21 cellular contexts compared by ENCODE assay signal in the genomic region with DNA sequence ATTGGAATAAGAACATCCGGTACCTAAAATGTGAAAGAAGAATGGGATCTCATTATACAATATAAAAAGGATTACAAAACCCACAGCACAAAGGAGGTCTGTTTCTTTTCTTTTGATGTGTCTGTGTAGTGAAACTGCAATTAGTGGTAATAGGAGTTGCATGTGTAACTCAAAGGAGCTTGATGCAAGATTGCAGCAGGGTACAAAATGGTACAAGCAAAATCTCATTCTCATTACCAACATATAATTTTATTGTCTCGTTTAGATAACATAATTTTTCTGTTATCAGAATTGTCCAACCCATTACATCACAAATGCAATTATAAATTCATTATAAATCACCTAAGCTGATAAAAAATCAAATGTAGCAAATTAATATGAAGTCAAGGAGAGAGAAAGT. TPM values are rescaled to one million over a fixed set of nuclear protein-coding genes. Genes with fewer than 3 reads are reported as not detected.
DNase-seq lines count a peak whose midpoint lies in the region; ATAC-seq, FAIRE-seq and TF ChIP-seq lines count a peak whose summit lies in the region.
"Had no signal": no experiment of that assay in that cellular context is flagged by ENCODE, and none has a peak within 500 bp of the region (broad histone marks: within the 10 kb centered on the region; RNA-seq: fewer than 3 reads in every experiment).

No MANE protein-coding gene starts in this region.

- BruUV-seq in GM12878 (replicated peaks; lab: Mats Ljungman, UMichigan) = no TSS peak

- H3K9ac ChIP-seq in GM12878 (ENCODE audit: control insufficient read depth, insufficient read depth, low read length) = no peak overlapping the region
- H3K9ac ChIP-seq: BLaER1 treated with 17β-estradiol and CSF1 and Interleukin-3, amounts not matched to agents 10 nM and 100 nM had no signal

- H3K4me1 ChIP-seq in HEK293 (ENCODE audit: control insufficient read depth, insufficient read depth, low read length) (no peaks in the 10 kb centered on the region), GM12878 (ENCODE audit: control insufficient read depth, insufficient read depth, low read length) (no peaks in the 10 kb centered on the region)
- no peaks in the 10 kb centered on the region for H3K4me1 ChIP-seq in effector memory CD4-positive, alpha-beta T cell (ENCODE audit: control insufficient read depth, insufficient read depth, low read length, poor library complexity, severe bottlenecking)

- H3K36me3 ChIP-seq in HEK293 (ENCODE audit: control insufficient read depth in 2 of 2, insufficient read depth in 1 of 2, low read length in 2 of 2) = no peaks in the 10 kb centered on the region
- H3K36me3 ChIP-seq in GM12878 (ENCODE audit: control insufficient read depth in 2 of 2, insufficient read depth in 2 of 2, low read length in 1 of 2) = no peaks in the 10 kb centered on the region
- no peaks in the 10 kb centered on the region for H3K36me3 ChIP-seq in effector memory CD4-positive, alpha-beta T cell (ENCODE audit: control insufficient read depth, insufficient read depth, low read length)
- H3K36me3 ChIP-seq: BLaER1 treated with 17β-estradiol and CSF1 and Interleukin-3, amounts not matched to agents 10 nM and 100 nM; SJCRH30 had no signal

- TF ChIP-seq POLR2A in GM12878 (IDR thresholded peaks at IDR 0.05; ENCODE audit: low read depth, low read length) = no peak

- no peak overlapping the region for H3K4me3 ChIP-seq in HEK293 (ENCODE audit: low read depth, low read length)
- no peak overlapping the region for H3K4me3 ChIP-seq in GM12878
- H3K4me3 ChIP-seq in effector memory CD4-positive, alpha-beta T cell (ENCODE audit: insufficient read depth, low read depth, low read length, poor library complexity, severe bottlenecking) = no peak overlapping the region
- H3K4me3 ChIP-seq: BLaER1 treated with 17β-estradiol and CSF1 and Interleukin-3, amounts not matched to agents 10 nM and 100 nM; SJCRH30 had no signal

- RAD21 ChIA-PET in GM12878 (lab: Charles Lee; ENCODE audit: unreplicated experiment) = no interaction called here

- H3K4me2 ChIP-seq in GM12878 (ENCODE audit: control insufficient read depth, insufficient read depth) = no peak overlapping the region

- no peak for FAIRE-seq in GM12878 (lab: Jason Lieb, UNC)
- FAIRE-seq: GM12891, GM18507 had no signal

- ATAC-seq in HG03175 (IDR thresholded peaks at IDR 0.05; ENCODE audit: unreplicated experiment) (peak; percentile 30), GM12878 (peak; percentile 66)
- ATAC-seq: CD8-positive, alpha-beta T cell had no signal

- no peaks in the 10 kb centered on the region for H3K27me3 ChIP-seq in GM12878 (replicated peaks in 1 of 2; ENCODE audit: control insufficient read depth in 2 of 2, insufficient read depth in 2 of 2, low read length in 1 of 2)
- H3K27me3 ChIP-seq in effector memory CD4-positive, alpha-beta T cell (replicated peaks; ENCODE audit: control insufficient read depth, insufficient read depth, low read length, poor library complexity, severe bottlenecking) = no peaks in the 10 kb centered on the region
- H3K27me3 ChIP-seq: SJCRH30 had no signal

- 0 out of 4 replicates have a peak, but pooled peaks of 1 of the 2 experiments have one; percentile 30 for TF ChIP-seq EP300 in GM12878 (IDR thresholded peaks at IDR 0.05; ENCODE audit: borderline replicate concordance in 1 of 2, control insufficient read depth in 1 of 2, low read depth in 2 of 2, low read length in 2 of 2)

- POLR2A ChIA-PET in HEK293 (lab: Yijun Ruan, JAX) (no interaction called here), GM12878 (lab: Charles Lee) (no interaction called here)

- no peak for TF ChIP-seq CTCF in HEK293 (tag by site-specific recombination; IDR thresholded peaks at IDR 0.05)
- TF ChIP-seq CTCF in GM12878 (IDR thresholded peaks at IDR 0.05 in 2 of 3, conservative IDR thresholded peaks at IDR 0.05 in 1 of 3; ENCODE audit: control insufficient read depth in 2 of 3, extremely low read depth in 1 of 3, insufficient read depth in 1 of 3, low read depth in 3 of 3, low read length in 3 of 3) = no peak

- DNase-seq in NCI-H748 (lab: John Stamatoyannopoulos, UW; ENCODE audit: unreplicated experiment) = peak; percentile 32
- no peak for DNase-seq in GM12878 (ENCODE audit: low read depth, low spot score)
- DNase-seq in effector memory CD4-positive, alpha-beta T cell = no peak
- DNase-seq in SIG-M5 treated with dmso at 0.1 percent for 504 hours (lab: John Stamatoyannopoulos, UW; ENCODE audit: unreplicated experiment) = no peak
- DNase-seq in effector CD4-positive, alpha-beta T cell = no peak
- DNase-seq: Calu3; CD8-positive, alpha-beta T cell; GF-D8; NCI-H1048; NCI-H146; NCI-H2081; NCI-H510A treated with DMSO at 0.1 percent for 48 hours; SJCRH30; T-helper 1 cell; T-helper 9 cell had no signal

- H3K9me3 ChIP-seq in HEK293 (ENCODE audit: control insufficient read depth, insufficient read depth, low read depth, low read length) (no peaks in the 10 kb centered on the region), GM12878 (replicated peaks; ENCODE audit: control insufficient read depth, insufficient read depth, low read length) (no peaks in the 10 kb centered on the region)
- H3K9me3 ChIP-seq in effector memory CD4-positive, alpha-beta T cell (ENCODE audit: control insufficient read depth, low read length) = no peaks in the 10 kb centered on the region
- H3K9me3 ChIP-seq: BLaER1 treated with 17β-estradiol and CSF1 and Interleukin-3, amounts not matched to agents 10 nM and 100 nM; SJCRH30 had no signal

- CTCF ChIA-PET in HEK293 (lab: Yijun Ruan, JAX) = no interaction called here
- CTCF ChIA-PET in GM12878 (lab: Yijun Ruan, JAX) = no interaction called here

- SMC1A ChIA-PET in GM12878 (lab: Charles Lee; ENCODE audit: uncharacterized antibody, unreplicated experiment) = interaction anchor here (0.6 kb wide), 1 partner anchor 728 kb away, joined by 3 read pairs; no protein-coding TSS in a partner anchor

- 0% methylated on average over 2 of the region's 2 CpGs for WGBS in GM12878 (ENCODE audit: insufficient coverage, insufficient replicate concordance, low lambda C conversion rate, missing lambda C conversion rate)

- no peaks in the 10 kb centered on the region for H3K79me2 ChIP-seq in GM12878 (ENCODE audit: control insufficient read depth, insufficient read depth, low read length)

- H3K27ac ChIP-seq in HEK293 (ENCODE audit: extremely low read depth, low read depth, low read length) (no peak overlapping the region), GM12878 (ENCODE audit: control insufficient read depth, insufficient read depth) (no peak overlapping the region)
- H3K27ac ChIP-seq in effector memory CD4-positive, alpha-beta T cell (ENCODE audit: insufficient read depth, low read length, poor library complexity, severe bottlenecking) = no peak overlapping the region
- H3K27ac ChIP-seq: HL-60, SJCRH30 had no signal

- intact Hi-C loops in GM12878 (cut with micrococcal nuclease; ENCODE audit: unreplicated experiment) = no loop called here

- in situ Hi-C loops in GM12878 (cut with MboI) = no loop called here

- no peak for TF ChIP-seq RAD21 in GM12878 (IDR thresholded peaks at IDR 0.05; ENCODE audit: insufficient read depth, low read depth, low read length)

- H4K20me1 ChIP-seq in GM12878 (ENCODE audit: control insufficient read depth, insufficient read depth) = no peaks in the 10 kb centered on the region
- H4K20me1 ChIP-seq: BLaER1 treated with 17β-estradiol and CSF1 and Interleukin-3, amounts not matched to agents 10 nM and 100 nM had no signal

- no peak overlapping the region for H2AFZ ChIP-seq in GM12878 (ENCODE audit: control insufficient read depth, low read depth, low read length)

TF ChIP-seq in HEK293, 187 proteins besides CTCF, POLR2A, EP300 and RAD21 (continues in another document):
- no peak for TF ChIP-seq MEIS1 (CRISPR knock-in tag; IDR thresholded peaks at IDR 0.05; ENCODE audit: borderline replicate concordance)
- TF ChIP-seq ZNF239 (tag by site-specific recombination; IDR thresholded peaks at IDR 0.05) = no peak
- no peak for TF ChIP-seq ZNF324 (tag by site-specific recombination; IDR thresholded peaks at IDR 0.05)

TF ChIP-seq in GM12878, 131 proteins besides CTCF, POLR2A, EP300 and RAD21:
- TF ChIP-seq RUNX3 (IDR thresholded peaks at IDR 0.05; ENCODE audit: low read length) = 0 out of 2 replicates have a peak, but pooled peaks have one; percentile 21
- TF ChIP-seq BCL11A (IDR thresholded peaks at IDR 0.05; ENCODE audit: low read depth, low read length) = peak; percentile 53; the same call in 1 of the 2 replicates
- peak; percentile 84 for TF ChIP-seq MTA2 (IDR thresholded peaks at IDR 0.05; ENCODE audit: low read depth)
- peak in 1 of 2 experiments; percentile 49; a peak in 3 of 4 replicates for TF ChIP-seq IKZF2 (IDR thresholded peaks at IDR 0.05)
- TF ChIP-seq ESRRA (IDR thresholded peaks at IDR 0.05; ENCODE audit: low read length) = no peak
TF ChIP-seq in GM12878: peak in this region for 4.

RNA-seq across cellular contexts. Expression of a gene that starts 47.1 kb away (rescaled TPM):
- 1.6 TPM in 2 replicates for total RNA-seq in GM12878 (2013; cell fraction: nucleolus; rRNA removed)
- total RNA-seq in GM12878 (2014; rRNA removed) (1.6 and 3.3 TPM in 2 replicates), GM12878 (2014; rRNA removed; fragmentation: Illumina TruSeq; extraction: Trizol) (1.8 and 2.7 TPM in 2 replicates), GM12878 (2021) (1.2 TPM in 2 replicates)
- polyA plus RNA-seq in GM12878 (2011; ENCODE audit: low read depth) = 0.83 TPM
- polyA plus RNA-seq in GM12878 (2011; rRNA removed) (0.43 and 0.87 TPM in 2 replicates), GM12878 (2014; fragmentation: Illumina TruSeq; extraction: Trizol) (0.34 and 0.55 TPM in 2 replicates), GM12878 (2014; fragmentation: Nextera tagmentation; extraction: Ambion mirVana) (under 1 TPM; 0.22 to 0.26 TPM), GM12878 (2014; rRNA removed) (0.89 and 1.2 TPM in 2 replicates), GM12878 (2016; fragmentation: Nextera tagmentation; extraction: Ambion mirVana) (1 to 10 TPM in 1 of 2 experiments, under 1 TPM in 1; 0.71 to 1.2 TPM)
- 0.08 and 0.15 TPM in 2 replicates for polyA plus RNA-seq in GM12878 (2011; cell fraction: cytosol; rRNA removed)
- polyA plus RNA-seq in GM12878 (2011; cell fraction: nucleus; rRNA removed) = 0.28 and 0.83 TPM in 2 replicates
- 0.68 and 0.94 TPM in 2 replicates for polyA plus RNA-seq in GM12878 (2012)
- 1.6 and 2.0 TPM in 2 replicates for polyA minus RNA-seq in GM12878 (2011; rRNA and poly(A)+ RNA removed)
- polyA minus RNA-seq in GM12878 (2011; cell fraction: cytosol; rRNA and poly(A)+ RNA removed) = not detected in 2 replicates
- polyA minus RNA-seq in GM12878 (2011; cell fraction: nucleus; rRNA and poly(A)+ RNA removed) = 3.4 TPM in 2 replicates
